In the genomic region with DNA sequence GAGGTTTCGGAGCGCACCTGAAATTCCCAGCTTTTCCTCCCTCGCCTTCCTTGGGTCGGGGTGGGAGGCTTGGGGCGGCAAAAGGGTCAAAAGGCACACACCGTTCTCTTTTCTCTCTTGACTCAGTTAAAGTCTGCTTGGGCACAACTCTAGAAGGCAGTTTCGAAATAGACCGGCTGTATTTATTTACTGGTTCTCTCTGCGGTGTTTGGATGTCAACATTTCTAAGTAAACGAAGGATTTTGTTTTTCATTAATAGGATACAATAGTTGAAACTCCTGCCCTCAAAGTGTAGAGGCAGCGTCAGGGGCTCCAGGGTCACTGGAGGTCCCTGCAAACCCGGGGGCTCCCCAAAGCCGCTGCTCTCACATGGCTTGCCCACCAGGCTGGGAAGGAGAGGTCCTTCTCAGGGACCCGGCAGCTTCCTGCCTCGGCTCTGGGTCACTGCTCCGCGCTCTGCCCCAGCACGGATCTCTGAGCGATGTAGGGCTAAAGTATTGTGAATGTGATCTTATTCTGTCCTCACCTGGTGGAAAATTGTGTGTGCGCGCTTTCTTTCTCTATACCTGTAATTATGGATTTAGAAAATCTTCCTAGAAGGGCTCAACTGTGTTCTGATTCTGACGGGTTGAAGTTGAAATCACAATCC, we compare ENCODE assay signal across 8 cellular contexts. TPM values are rescaled to one million over a fixed set of nuclear protein-coding genes. Genes with fewer than 3 reads are reported as not detected.
DNase-seq lines count a peak whose midpoint lies in the region; ATAC-seq, FAIRE-seq and TF ChIP-seq lines count a peak whose summit lies in the region.

No MANE protein-coding gene starts in this region.

- H3K27me3 ChIP-seq in adrenal gland, result no peaks in the 10 kb centered on the region

- TF ChIP-seq POLR2A in adrenal gland (IDR thresholded peaks at IDR 0.05) (no peak), GM18505 (IDR thresholded peaks at IDR 0.05; ENCODE audit: borderline replicate concordance, extremely low read depth, insufficient read depth, insufficient read length) (no peak)

- H3K4me3 ChIP-seq in adrenal gland (peak overlapping the region in 3 of 4 donors; percentile 4 to 66 (median 23)), kidney (ENCODE audit: low read length in 2 of 2) (peak overlapping the region; percentile 83 to 84)

- TF ChIP-seq CTCF in adrenal gland (IDR thresholded peaks at IDR 0.05) (no peak), kidney (IDR thresholded peaks at IDR 0.05; ENCODE audit: borderline replicate concordance, extremely low read depth, insufficient read depth) (no peak)

- DNase-seq in activated CD4-positive, CD25-positive, alpha-beta regulatory T cell treated with anti-CD3 and anti-CD28 coated beads, Interleukin-2, amount 50 U/mL, for 72 hours, result peak; percentile 30
- DNase-seq in adrenal gland, result no peak
- no peak for DNase-seq in kidney
- DNase-seq in substantia nigra (lab: John Stamatoyannopoulos, UW), result peak in 5 of 49 donors; percentile 1 to 12 (median 4)
- no peak for DNase-seq in islet precursor cell

- peak overlapping the region in 2 of 5 donors; percentile 61 to 64 for H3K27ac ChIP-seq in adrenal gland
- peak overlapping the region in 1 of 2 donors; percentile 43 for H3K27ac ChIP-seq in kidney (ENCODE audit: low read depth in 2 of 2, low read length in 2 of 2)
- peak overlapping the region; percentile 67 for H3K27ac ChIP-seq in substantia nigra (ENCODE audit: low read depth, low read length, poor library complexity, severe bottlenecking)

- peak overlapping the region; percentile 1 to 85 for H3K9ac ChIP-seq in kidney (ENCODE audit: low read length in 2 of 2)

- intact Hi-C loops in adrenal gland (cut with DNase I) (loop anchor here in 1 of 2 donors (10.0 kb wide), 1 partner anchor 119 kb away; no protein-coding TSS in a partner anchor), kidney (cut with DNase I) (no loop called here)

- 6 to 8% (median 8%) methylated on average over 21 to 22 of the region's 22 CpGs for WGBS in adrenal gland, 4 donors

- no peaks in the 10 kb centered on the region for H3K9me3 ChIP-seq in adrenal gland (replicated peaks in 1 of 3)
- no peaks in the 10 kb centered on the region for H3K9me3 ChIP-seq in kidney (ENCODE audit: control insufficient read depth in 1 of 2, low read length in 2 of 2)

- no peak for FAIRE-seq in kidney (lab: Jason Lieb, UNC)

- no peak for ATAC-seq in activated CD4-positive, CD25-positive, alpha-beta regulatory T cell treated with anti-CD3 and anti-CD28 coated beads, Interleukin-2, amount 50 U/mL, for 24 hours
- no peak for ATAC-seq in GM18505 (IDR thresholded peaks at IDR 0.05; ENCODE audit: unreplicated experiment)
- no peak for ATAC-seq in HG03159 (IDR thresholded peaks at IDR 0.05; ENCODE audit: unreplicated experiment)

- peaks cover under 1 to 16% of the 10 kb centered on the region in 2 donors for H3K4me1 ChIP-seq in adrenal gland (replicated peaks in 1 of 2)
- H3K4me1 ChIP-seq in kidney (ENCODE audit: control insufficient read depth in 1 of 2, insufficient read depth in 1 of 2, low read depth in 1 of 2, low read length in 2 of 2), result no peaks in the 10 kb centered on the region

- H3K36me3 ChIP-seq in adrenal gland (replicated peaks in 1 of 2) (no peaks in the 10 kb centered on the region), kidney (ENCODE audit: control insufficient read depth in 1 of 2, insufficient read depth in 2 of 2, low read length in 2 of 2) (no peaks in the 10 kb centered on the region)

RNA-seq across cellular contexts. Expression of a gene that starts 1.0 kb away (rescaled TPM):
- total RNA-seq in adrenal gland (10 to 100 TPM in 7 of 8 donors, 1 to 10 TPM in 1; 9.8 to 56.0 (median 19.6) TPM), kidney (48.8 TPM)
- polyA plus RNA-seq in adrenal gland (10 to 100 TPM; 12.6 to 17.9 (median 16.8) TPM), kidney (ENCODE audit: insufficient read depth, low read depth, low replicate concordance) (33.4 TPM)

RNA-seq across cellular contexts. Expression of a gene that starts 39.8 kb away (rescaled TPM):
- 10 to 100 TPM in 4 of 8 donors, 1 to 10 TPM in 4; 7.2 to 19.7 (median 11.9) TPM for total RNA-seq in adrenal gland
- 1 to 10 TPM; 2.6 to 8.2 (median 5.5) TPM for polyA plus RNA-seq in adrenal gland
- total RNA-seq in kidney, result 11.8 TPM
- polyA plus RNA-seq in kidney (ENCODE audit: insufficient read depth, low read depth, low replicate concordance), result 4.8 TPM

RNA-seq across cellular contexts. Expression of a gene that starts 57.2 kb away (rescaled TPM):
- total RNA-seq in adrenal gland (10 to 100 TPM in 3 of 8 donors, 1 to 10 TPM in 5; 4.0 to 17.2 (median 9.0) TPM), kidney (11.0 TPM)
- polyA plus RNA-seq in adrenal gland (100 to 1,000 TPM in 2 of 3 donors, 10 to 100 TPM in 1; 15.2 to 169 (median 106) TPM), kidney (ENCODE audit: insufficient read depth, low read depth, low replicate concordance) (0.88 TPM)
